Comparison of ENCODE assay signal across 8 cellular contexts in the genomic region with DNA sequence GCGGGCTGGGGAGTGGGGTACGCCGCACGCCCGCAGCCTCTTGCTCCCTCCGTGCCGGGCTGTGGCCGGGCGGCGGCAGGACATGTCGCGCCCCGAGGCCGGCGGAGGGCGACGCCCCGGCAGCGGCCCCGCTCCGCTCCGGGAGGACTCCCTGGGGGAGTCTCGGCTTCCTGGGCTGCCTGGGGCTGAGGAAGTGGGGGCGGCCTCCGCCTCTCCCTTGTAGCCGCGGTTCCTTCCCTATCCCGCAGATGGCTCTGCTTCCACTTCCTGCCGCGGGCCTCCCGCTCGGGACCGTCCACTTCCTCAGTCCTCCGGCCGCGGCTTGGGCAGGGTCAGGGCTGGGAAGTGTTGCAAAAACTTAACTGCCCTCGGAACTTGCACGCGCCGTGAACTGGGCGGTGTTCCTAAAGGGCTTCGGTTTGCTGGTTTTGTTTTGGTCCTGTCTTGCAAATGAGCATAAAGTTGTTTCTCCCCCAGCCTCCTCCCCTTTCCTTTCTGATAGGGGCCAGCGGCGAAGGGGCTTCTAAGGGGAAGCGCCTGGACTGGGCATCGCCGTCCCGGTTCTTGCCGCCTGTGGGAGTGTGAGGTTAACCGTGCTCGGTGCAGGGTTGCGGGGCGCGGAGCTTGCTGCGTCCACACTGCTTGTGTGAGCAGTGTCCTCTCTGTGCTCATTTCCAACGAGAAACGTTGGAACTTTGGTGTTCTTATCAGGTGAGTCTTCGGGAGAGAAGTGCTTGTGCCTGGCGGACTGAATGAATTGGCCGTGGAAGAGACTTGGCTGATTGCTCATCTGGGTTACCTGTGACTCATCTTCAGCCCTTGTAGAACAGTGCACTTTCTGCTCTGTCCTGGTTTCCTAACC. TPM values are rescaled to one million over a fixed set of nuclear protein-coding genes. Genes with fewer than 3 reads are reported as not detected.
DNase-seq lines count a peak whose midpoint lies in the region; ATAC-seq and TF ChIP-seq lines count a peak whose summit lies in the region.

No MANE protein-coding gene starts in this region.

- POLR2A ChIA-PET in CD8-positive, alpha-beta memory T cell (lab: Charles Lee), result interaction anchor here (0.9 to 3.4 kb wide), 7 partner anchors 21 to 886 kb away, joined by 3 to 23 read pairs (median 4); a partner anchor contains a TSS

- H3K36me3 ChIP-seq in CD8-positive, alpha-beta memory T cell (ENCODE audit: insufficient read depth, low read length), result no peaks in the 10 kb centered on the region
- H3K36me3 ChIP-seq in thyroid gland, result no peaks in the 10 kb centered on the region

- peaks cover 2 to 10% (median 4%) of the 10 kb centered on the region in 3 donors for H3K36me3 Mint-ChIP-seq in CD8-positive, alpha-beta memory T cell
- peaks cover 45% of the 10 kb centered on the region for H3K36me3 Mint-ChIP-seq in activated T-helper 17 cell treated with anti-CD3 and anti-CD28 coated beads, Interleukin-2, amount 50 U/mL, for 72 hours (ENCODE audit: low read depth)

- intact Hi-C loops in thyroid gland (cut with DNase I), result no loop called here

- peaks cover 21% of the 10 kb centered on the region for H3K4me1 ChIP-seq in CD8-positive, alpha-beta memory T cell (ENCODE audit: insufficient read depth, low read length)
- peaks cover 7 to 35% of the 10 kb centered on the region in 2 donors for H3K4me1 ChIP-seq in thyroid gland

- no peaks in the 10 kb centered on the region for H3K27me3 ChIP-seq in CD8-positive, alpha-beta memory T cell (ENCODE audit: insufficient read depth, low read length, poor library complexity, severe bottlenecking)
- no peaks in the 10 kb centered on the region for H3K27me3 ChIP-seq in thyroid gland

- H3K27ac Mint-ChIP-seq in CD8-positive, alpha-beta memory T cell, result peak overlapping the region; percentile 73 to 91 (median 86)
- peak overlapping the region; percentile 94 for H3K27ac Mint-ChIP-seq in activated T-helper 17 cell treated with anti-CD3 and anti-CD28 coated beads, Interleukin-2, amount 50 U/mL, for 72 hours

- ATAC-seq in GM18873 (IDR thresholded peaks at IDR 0.05; ENCODE audit: low FRiP score, unreplicated experiment) (peak; percentile 2), HG03066 (IDR thresholded peaks at IDR 0.05; ENCODE audit: low read depth, unreplicated experiment) (peak; percentile 35)
- ATAC-seq in activated T-helper 17 cell treated with anti-CD3 and anti-CD28 coated beads, Interleukin-2, amount 50 U/mL, for 72 hours (replicated peaks), result peak; percentile 60

- H3K4me3 Mint-ChIP-seq in CD8-positive, alpha-beta memory T cell, result peak overlapping the region; percentile 91 to 99 (median 95)
- peak overlapping the region; percentile 95 for H3K4me3 Mint-ChIP-seq in activated T-helper 17 cell treated with anti-CD3 and anti-CD28 coated beads, Interleukin-2, amount 50 U/mL, for 72 hours

- CTCF ChIA-PET in CD8-positive, alpha-beta memory T cell (lab: Charles Lee), result interaction anchor here (0.9 to 2.0 kb wide), 5 partner anchors 8 to 78 kb away, joined by 3 to 9 read pairs (median 4); no protein-coding TSS in a partner anchor

- peak in 4 of 6 experiments; percentile 25 to 46 (median 28) for TF ChIP-seq CTCF in thyroid gland (IDR thresholded peaks at IDR 0.05)

- H3K9me3 Mint-ChIP-seq in CD8-positive, alpha-beta memory T cell, result no peaks in the 10 kb centered on the region
- no peaks in the 10 kb centered on the region for H3K9me3 Mint-ChIP-seq in activated T-helper 17 cell treated with anti-CD3 and anti-CD28 coated beads, Interleukin-2, amount 50 U/mL, for 72 hours

- no peak for TF ChIP-seq POLR2A in thyroid gland (IDR thresholded peaks at IDR 0.05)

- peak overlapping the region; percentile 97 for H3K4me3 ChIP-seq in CD8-positive, alpha-beta memory T cell (ENCODE audit: low read length)
- peak overlapping the region; percentile 39 to 81 (median 80) for H3K4me3 ChIP-seq in thyroid gland (replicated peaks in 1 of 3)

- no peaks in the 10 kb centered on the region for H3K9me3 ChIP-seq in CD8-positive, alpha-beta memory T cell (ENCODE audit: low read length)
- H3K9me3 ChIP-seq in thyroid gland, result no peaks in the 10 kb centered on the region

- WGBS in thyroid gland, 2 donors, result 0 to 1% methylated on average over 24 to 25 of the region's 60 CpGs

- H3K4me1 Mint-ChIP-seq in CD8-positive, alpha-beta memory T cell, result peaks cover 36 to 60% (median 59%) of the 10 kb centered on the region in 3 donors
- H3K4me1 Mint-ChIP-seq in activated T-helper 17 cell treated with anti-CD3 and anti-CD28 coated beads, Interleukin-2, amount 50 U/mL, for 72 hours, result peaks cover 39% of the 10 kb centered on the region

- peak in 2 of 5 donors; percentile 26 to 41 for DNase-seq in CD8-positive, alpha-beta memory T cell
- DNase-seq in NOMO-1 treated with DMSO at 0.1 percent for 48 hours (lab: John Stamatoyannopoulos, UW; ENCODE audit: unreplicated experiment) (peak; percentile 66), fibroblast of peridontal ligament (ENCODE audit: extremely low read depth) (peak; percentile 74), myocyte (ENCODE audit: low read depth) (peak; percentile 84), thyroid gland (peak; percentile 77 to 78)

- H3K27ac ChIP-seq in CD8-positive, alpha-beta memory T cell (ENCODE audit: low read depth, low read length), result peak overlapping the region; percentile 79
- peak overlapping the region; percentile 65 to 92 (median 73) for H3K27ac ChIP-seq in thyroid gland

- peaks cover 9 to 15% of the 10 kb centered on the region in 2 donors for H3K27me3 Mint-ChIP-seq in CD8-positive, alpha-beta memory T cell
- peaks cover 3% of the 10 kb centered on the region for H3K27me3 Mint-ChIP-seq in activated T-helper 17 cell treated with anti-CD3 and anti-CD28 coated beads, Interleukin-2, amount 50 U/mL, for 72 hours

RNA-seq across cellular contexts. Expression of a gene that starts 0.6 kb away (rescaled TPM):
- total RNA-seq in CD8-positive, alpha-beta memory T cell, result 10 to 100 TPM; 37.3 to 39.6 TPM
- polyA plus RNA-seq in CD8-positive, alpha-beta memory T cell, result 32.5 TPM
- 10 to 100 TPM; 77.4 to 91.9 TPM for total RNA-seq in activated T-helper 17 cell treated with anti-CD3 and anti-CD28 coated beads, Interleukin-2, amount 50 U/mL, for 72 hours
- 34.2 and 34.5 TPM in 2 replicates for total RNA-seq in myocyte
- polyA plus RNA-seq in myocyte (2012), result 41.5 TPM
- 10 to 100 TPM; 39.7 to 64.2 (median 45.4) TPM for total RNA-seq in thyroid gland

RNA-seq across cellular contexts. Expression of a gene that starts 30.1 kb away (rescaled TPM):
- total RNA-seq in CD8-positive, alpha-beta memory T cell, result 10 to 100 TPM; 32.3 to 33.5 TPM
- 22.9 TPM for polyA plus RNA-seq in CD8-positive, alpha-beta memory T cell
- 10 to 100 TPM; 28.0 to 31.2 TPM for total RNA-seq in activated T-helper 17 cell treated with anti-CD3 and anti-CD28 coated beads, Interleukin-2, amount 50 U/mL, for 72 hours
- total RNA-seq in myocyte (27.1 and 27.6 TPM in 2 replicates), thyroid gland (10 to 100 TPM; 35.9 to 47.9 (median 44.6) TPM)
- polyA plus RNA-seq in myocyte (2012), result 19.9 TPM

Comparison
In these comparisons a context has a peak if more than half of its experiments do, and no peak if none do; other contexts are left out.
1. ATAC-seq: peak in every context shown above with its lines; median percentile 60 in activated T-helper 17 cell treated with anti-CD3 and anti-CD28 coated beads, Interleukin-2, amount 50 U/mL, for 72 hours; 35 in HG03066; 2 in GM18873.